Comparison of ENCODE assay signal across 32 cellular contexts in the genomic region with DNA sequence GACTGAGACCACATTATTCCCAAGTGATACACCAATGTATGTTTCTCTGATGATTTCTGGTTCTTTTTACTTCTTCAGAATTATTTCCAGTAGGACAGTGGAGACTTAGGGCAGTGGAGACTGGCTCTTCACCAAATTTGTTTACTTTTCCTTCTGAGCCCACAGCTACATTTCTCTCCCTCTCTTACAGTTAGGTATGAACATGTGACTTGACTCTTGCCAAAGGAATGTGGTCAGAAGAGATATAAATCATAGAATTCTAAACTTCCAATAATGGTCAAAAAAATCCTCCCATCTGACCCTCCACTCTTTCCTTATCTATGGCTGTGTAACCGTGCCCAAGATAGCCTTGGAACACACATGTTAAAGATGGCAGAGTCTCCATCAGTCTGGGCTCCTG.
A peak's percentile ranks its signal among the peaks of the same experiment; 100 is the strongest.
DNase-seq lines count a peak whose midpoint lies in the region; ATAC-seq and TF ChIP-seq lines count a peak whose summit lies in the region.
"Had no signal": no experiment of that assay in that cellular context is flagged by ENCODE, and none has a peak within 500 bp of the region (broad histone marks: within the 10 kb centered on the region; RNA-seq: fewer than 3 reads in every experiment).

No MANE protein-coding gene starts in this region.

- no peak overlapping the region for H2AFZ ChIP-seq in fibroblast of lung (ENCODE audit: low read length)

- H3K9me3 ChIP-seq in SJSA1 (replicated peaks) (no peaks in the 10 kb centered on the region), fibroblast of lung (ENCODE audit: control insufficient read depth, insufficient read depth, low read depth, low read length) (no peaks in the 10 kb centered on the region), aorta (ENCODE audit: control insufficient read depth, low read length) (no peaks in the 10 kb centered on the region)
- H3K9me3 ChIP-seq: mucosa of descending colon, pancreas, spleen, transverse colon had no signal

- H3K9me3 Mint-ChIP-seq in activated CD4-positive, alpha-beta T cell treated with anti-CD3 and anti-CD28 coated beads, Interleukin-2, amount 10 ng/mL, durations not matched to agents 7 days and 5 days = peaks cover 2% of the 10 kb centered on the region
- H3K9me3 Mint-ChIP-seq: activated B cell treated with CpG ODN at 0.5 μM for 24 hours; activated T-cell treated with anti-CD3 and anti-CD28 coated beads, Interleukin-2, amount 50 U/mL, for 72 hours; dendritic cell treated with granulocyte-macrophage colony-stimulating factor and Interleukin-4, amounts not matched to agents 40 ng/mL and 50 ng/mL, for 4 days; endodermal cell; nephron progenitor cell had no signal

- H3K4me2 ChIP-seq in fibroblast of lung (ENCODE audit: extremely low read depth, insufficient read depth, low read length) = no peak overlapping the region

- no peaks in the 10 kb centered on the region for H3K36me3 ChIP-seq in SJSA1
- no peaks in the 10 kb centered on the region for H3K36me3 ChIP-seq in fibroblast of lung (ENCODE audit: control insufficient read depth, insufficient read depth, low read length)
- H3K36me3 ChIP-seq in aorta (ENCODE audit: control insufficient read depth in 1 of 2, insufficient read depth in 2 of 2, low read length in 1 of 2) = no peaks in the 10 kb centered on the region
- H3K36me3 ChIP-seq: pancreas, spleen, transverse colon had no signal

- DNase-seq in ELR (ENCODE audit: low read depth) (peak; percentile 14), SJSA1 (ENCODE audit: low read depth in 1 of 2, low spot score in 2 of 2) (no peak), fibroblast of lung (ENCODE audit: low read depth in 2 of 2) (peak; percentile 24 to 84), myocyte (ENCODE audit: low read depth) (peak; percentile 22), aorta (no peak)
- DNase-seq in activated CD4-positive, alpha-beta T cell treated with anti-CD3 and anti-CD28 coated beads, Interleukin-2, amount 10 ng/mL, durations not matched to agents 7 days and 5 days = no peak
- DNase-seq: ACHN; activated B cell treated with CpG ODN at 0.5 μM for 24 hours; activated CD4-positive, alpha-beta T cell treated with anti-CD3 and anti-CD28 coated beads, Interleukin-2, amount 50 U/mL, for 4 hours; activated naive CD4-positive, alpha-beta T cell; activated T-cell treated with anti-CD3 and anti-CD28 coated beads, Interleukin-2, amount 50 U/mL, for 72 hours; amniotic stem cell; central memory CD4-positive, alpha-beta T cell; endodermal cell; glutamatergic neuron; islet precursor cell; mucosa of descending colon; NCI-H1105; NCI-H2029 treated with DMSO at 0.1 percent for 48 hours; NCI-H345; nephron progenitor cell; pancreas; right cardiac atrium; RPMI8226; spleen; stimulated activated CD4-positive, alpha-beta T cell treated with anti-CD3 and anti-CD28 coated beads, Interleukin-2, amount 100 ng/mL, for 48 hours; T-cell; transverse colon had no signal

- no peak overlapping the region for H3K4me3 Mint-ChIP-seq in activated CD4-positive, alpha-beta T cell treated with anti-CD3 and anti-CD28 coated beads, Interleukin-2, amount 10 ng/mL, durations not matched to agents 7 days and 5 days
- H3K4me3 Mint-ChIP-seq: activated B cell treated with CpG ODN at 0.5 μM for 24 hours; activated T-cell treated with anti-CD3 and anti-CD28 coated beads, Interleukin-2, amount 50 U/mL, for 72 hours; dendritic cell treated with granulocyte-macrophage colony-stimulating factor and Interleukin-4, amounts not matched to agents 40 ng/mL and 50 ng/mL, for 4 days; endodermal cell; nephron progenitor cell; T-cell had no signal

- no peak for ATAC-seq in GM19324 (IDR thresholded peaks at IDR 0.05; ENCODE audit: low FRiP score, unreplicated experiment)
- ATAC-seq in GM18873 (IDR thresholded peaks at IDR 0.05; ENCODE audit: low FRiP score, unreplicated experiment) = no peak
- ATAC-seq in aorta (ENCODE audit: low FRiP score) = no peak
- ATAC-seq: activated T-cell treated with anti-CD3 and anti-CD28 coated beads, Interleukin-2, amount 50 U/mL, for 72 hours; esophagus mucosa; mucosa of descending colon; pancreas; right cardiac atrium; T-cell had no signal

- H3K4me1 ChIP-seq in SJSA1 (replicated peaks) (peaks cover 19% of the 10 kb centered on the region), fibroblast of lung (ENCODE audit: control insufficient read depth, extremely low read depth, insufficient read depth, low read length) (no peaks in the 10 kb centered on the region), aorta (ENCODE audit: control insufficient read depth in 1 of 2, insufficient read depth in 2 of 2, low read length in 2 of 2) (no peaks in the 10 kb centered on the region)
- H3K4me1 ChIP-seq: pancreas had no signal

- H3K27ac ChIP-seq in SJSA1 = 0 out of 2 replicates have a peak overlapping the region, but pooled peaks have one; percentile 5
- no peak overlapping the region for H3K27ac ChIP-seq in fibroblast of lung (ENCODE audit: insufficient read depth, low read length)
- H3K27ac ChIP-seq in aorta (ENCODE audit: low read depth in 1 of 2, low read length in 2 of 2) = no peak overlapping the region
- H3K27ac ChIP-seq: pancreas, spleen, transverse colon had no signal

- H3K27me3 Mint-ChIP-seq in activated CD4-positive, alpha-beta T cell treated with anti-CD3 and anti-CD28 coated beads, Interleukin-2, amount 10 ng/mL, durations not matched to agents 7 days and 5 days = peaks cover 14% of the 10 kb centered on the region
- H3K27me3 Mint-ChIP-seq: activated B cell treated with CpG ODN at 0.5 μM for 24 hours; dendritic cell treated with granulocyte-macrophage colony-stimulating factor and Interleukin-4, amounts not matched to agents 40 ng/mL and 50 ng/mL, for 4 days had no signal

- CTCF ChIA-PET in activated CD4-positive, alpha-beta T cell treated with anti-CD3 and anti-CD28 coated beads, Interleukin-2, amount 10 ng/mL, durations not matched to agents 7 days and 5 days (lab: Charles Lee) = no interaction called here

- no peak overlapping the region for H3K9ac ChIP-seq in fibroblast of lung (ENCODE audit: insufficient read depth, low read length)

- no peak for TF ChIP-seq CTCF in fibroblast of lung (conservative IDR thresholded peaks at IDR 0.05 in 1 of 2, IDR thresholded peaks at IDR 0.05 in 1 of 2; ENCODE audit: low read depth in 1 of 2, low read length in 2 of 2)

- WGBS in aorta, 2 donors = 24 to 41% methylated on average over 1 of the region's 1 CpG

- H3K79me2 ChIP-seq in fibroblast of lung (ENCODE audit: control insufficient read depth, insufficient read depth, low read length) = no peaks in the 10 kb centered on the region

- H3K36me3 Mint-ChIP-seq in activated CD4-positive, alpha-beta T cell treated with anti-CD3 and anti-CD28 coated beads, Interleukin-2, amount 10 ng/mL, durations not matched to agents 7 days and 5 days (ENCODE audit: low read depth) = no peaks in the 10 kb centered on the region
- H3K36me3 Mint-ChIP-seq: T-cell had no signal

- H3K27me3 ChIP-seq in SJSA1 (replicated peaks) = no peaks in the 10 kb centered on the region
- H3K27me3 ChIP-seq in fibroblast of lung (ENCODE audit: control insufficient read depth, insufficient read depth, low read length) = no peaks in the 10 kb centered on the region
- no peaks in the 10 kb centered on the region for H3K27me3 ChIP-seq in aorta (ENCODE audit: control insufficient read depth in 1 of 2, insufficient read depth in 2 of 2, low read length in 1 of 2)
- H3K27me3 ChIP-seq: pancreas, spleen, transverse colon had no signal

- POLR2A ChIA-PET in activated CD4-positive, alpha-beta T cell treated with anti-CD3 and anti-CD28 coated beads, Interleukin-2, amount 10 ng/mL, durations not matched to agents 7 days and 5 days (lab: Charles Lee) = no interaction called here

- H3K4me3 ChIP-seq in SJSA1 = no peak overlapping the region
- no peak overlapping the region for H3K4me3 ChIP-seq in fibroblast of lung (replicated peaks in 1 of 4; ENCODE audit: control extremely low read depth in 1 of 4, insufficient read depth in 1 of 4, low read depth in 3 of 4, low read length in 4 of 4)
- no peak overlapping the region for H3K4me3 ChIP-seq in aorta (ENCODE audit: low read length in 2 of 2)
- H3K4me3 ChIP-seq: mucosa of descending colon, pancreas, spleen, transverse colon had no signal

- peaks cover 1% of the 10 kb centered on the region for H3K4me1 Mint-ChIP-seq in activated CD4-positive, alpha-beta T cell treated with anti-CD3 and anti-CD28 coated beads, Interleukin-2, amount 10 ng/mL, durations not matched to agents 7 days and 5 days
- H3K4me1 Mint-ChIP-seq: activated B cell treated with CpG ODN at 0.5 μM for 24 hours, endodermal cell, nephron progenitor cell had no signal

- H4K20me1 ChIP-seq in fibroblast of lung (ENCODE audit: control insufficient read depth, extremely low read depth, insufficient read depth, low read length) = no peaks in the 10 kb centered on the region

- no peak overlapping the region for H3K27ac Mint-ChIP-seq in activated CD4-positive, alpha-beta T cell treated with anti-CD3 and anti-CD28 coated beads, Interleukin-2, amount 10 ng/mL, durations not matched to agents 7 days and 5 days
- H3K27ac Mint-ChIP-seq: activated B cell treated with CpG ODN at 0.5 μM for 24 hours; activated T-cell treated with anti-CD3 and anti-CD28 coated beads, Interleukin-2, amount 50 U/mL, for 72 hours; dendritic cell treated with granulocyte-macrophage colony-stimulating factor and Interleukin-4, amounts not matched to agents 40 ng/mL and 50 ng/mL, for 4 days; endodermal cell; nephron progenitor cell; T-cell had no signal

- intact Hi-C loops in aorta (cut with DNase I) = no loop called here

Comparison
In these comparisons a context has a peak if more than half of its experiments do, and no peak if none do; other contexts are left out.
1. DNase-seq: peak in ELR (single experiment), fibroblast of lung (2 of 2) and myocyte (single experiment); none in SJSA1 (0 of 2), aorta (0 of 2) and activated CD4-positive, alpha-beta T cell treated with anti-CD3 and anti-CD28 coated beads, Interleukin-2, amount 10 ng/mL, durations not matched to agents 7 days and 5 days (single experiment).